In genomic region chr2:46297546-46298271, GRCh38 we compare ENCODE assay signal across 8 cellular contexts. TPM values are rescaled to one million over a fixed set of nuclear protein-coding genes. Genes with fewer than 3 reads are reported as not detected.
DNase-seq lines count a peak whose midpoint lies in the region; ATAC-seq and TF ChIP-seq lines count a peak whose summit lies in the region.

No MANE protein-coding gene starts in this region.

- H3K4me3 Mint-ChIP-seq in CD4-positive, alpha-beta T cell = peak overlapping the region; percentile 98
- peak overlapping the region; percentile 91 for H3K4me3 Mint-ChIP-seq in activated B cell treated with CpG ODN at 0.5 μM for 24 hours

- intact Hi-C loops in CD4-positive, alpha-beta T cell (cut with DNase I, micrococcal nuclease) = loop anchor here (2.0 to 10.0 kb wide), 7 partner anchors 50 to 655 kb away; no protein-coding TSS in a partner anchor
- intact Hi-C loops in activated B cell treated with CpG ODN at 0.5 μM for 24 hours (cut with micrococcal nuclease) = loop anchor here (5.0 kb wide), 1 partner anchor 685 kb away; the partner anchor contains the start of gene SRBD1

- H3K27ac ChIP-seq in CD4-positive, alpha-beta T cell (ENCODE audit: low read depth, low read length) = no peak overlapping the region
- H3K27ac ChIP-seq in caudate nucleus (ENCODE audit: low read depth, low read length) (peak overlapping the region; percentile 68), liver (ENCODE audit: low read depth in 1 of 2, low read length in 2 of 2) (peak overlapping the region; percentile 98 to 99)

- H3K27me3 Mint-ChIP-seq in CD4-positive, alpha-beta T cell = peaks cover 44% of the 10 kb centered on the region
- H3K27me3 Mint-ChIP-seq in activated B cell treated with CpG ODN at 0.5 μM for 24 hours = peaks cover 50% of the 10 kb centered on the region

- peaks cover 29% of the 10 kb centered on the region for H3K4me1 Mint-ChIP-seq in CD4-positive, alpha-beta T cell (ENCODE audit: low read depth)
- H3K4me1 Mint-ChIP-seq in activated B cell treated with CpG ODN at 0.5 μM for 24 hours = peaks cover 24% of the 10 kb centered on the region

- ATAC-seq in CD4-positive, alpha-beta T cell (ENCODE audit: poor library complexity) = peak; percentile 75
- ATAC-seq in GM21367 (IDR thresholded peaks at IDR 0.05; ENCODE audit: unreplicated experiment) (peak; percentile 39), activated B cell treated with CpG ODN at 0.5 μM for 24 hours (ENCODE audit: low read depth) (peak; percentile 60), HG02623 (IDR thresholded peaks at IDR 0.05; ENCODE audit: unreplicated experiment) (no peak)

- H3K4me3 ChIP-seq in liver (ENCODE audit: low read depth in 1 of 3, low read length in 3 of 3) = peak overlapping the region; percentile 72 to 93 (median 89)

- peaks cover 11% of the 10 kb centered on the region for H3K36me3 Mint-ChIP-seq in CD4-positive, alpha-beta T cell (ENCODE audit: low read depth)
- H3K36me3 Mint-ChIP-seq in activated B cell treated with CpG ODN at 0.5 μM for 24 hours (ENCODE audit: low read depth) = peaks cover 4% of the 10 kb centered on the region

- POLR2A ChIA-PET in CD4-positive, alpha-beta T cell (lab: Charles Lee) = interaction anchor here (0.7 to 1.9 kb wide), 7 partner anchors 8 to 618 kb away, joined by 3 to 4 read pairs (median 3); no protein-coding TSS in a partner anchor
- POLR2A ChIA-PET in activated B cell treated with CpG ODN at 0.5 μM for 24 hours (lab: Charles Lee) = interaction anchor here (0.7 kb wide), 1 partner anchor 64 kb away, joined by 3 read pairs; no protein-coding TSS in a partner anchor

- CTCF ChIA-PET in CD4-positive, alpha-beta T cell (lab: Charles Lee) = no interaction called here
- CTCF ChIA-PET in activated B cell treated with CpG ODN at 0.5 μM for 24 hours (lab: Charles Lee) = interaction anchor here (0.6 to 0.7 kb wide), 2 partner anchors 235 to 354 kb away, joined by 3 to 6 read pairs; no protein-coding TSS in a partner anchor

- TF ChIP-seq RAD21 in Ishikawa (IDR thresholded peaks at IDR 0.05; ENCODE audit: low read depth) (no peak; the same call in 1 of the 2 replicates), liver (IDR thresholded peaks at IDR 0.05) (peak; percentile 32 to 47)

- peaks cover 4 to 31% (median 13%) of the 10 kb centered on the region in 4 donors for H3K4me1 ChIP-seq in liver (ENCODE audit: control insufficient read depth in 4 of 4, insufficient read depth in 4 of 4, low read length in 3 of 4)

- no peaks in the 10 kb centered on the region for H3K9me3 Mint-ChIP-seq in CD4-positive, alpha-beta T cell
- H3K9me3 Mint-ChIP-seq in activated B cell treated with CpG ODN at 0.5 μM for 24 hours = no peaks in the 10 kb centered on the region

- no peak for TF ChIP-seq EP300 in Ishikawa (IDR thresholded peaks at IDR 0.05; ENCODE audit: borderline replicate concordance)

- TF ChIP-seq CTCF in CD4-positive, alpha-beta T cell (IDR thresholded peaks at IDR 0.05) = no peak
- TF ChIP-seq CTCF in activated B cell treated with CpG ODN at 0.5 μM for 24 hours (IDR thresholded peaks at IDR 0.05) (no peak), liver (IDR thresholded peaks at IDR 0.05; ENCODE audit: low read depth, low read length, missing input control) (no peak)

- H3K9me3 ChIP-seq in CD4-positive, alpha-beta T cell (ENCODE audit: control insufficient read depth, low read length) = no peaks in the 10 kb centered on the region
- no peaks in the 10 kb centered on the region for H3K9me3 ChIP-seq in liver (ENCODE audit: control insufficient read depth in 4 of 4, low read length in 3 of 4)

- peak; percentile 54 to 75 (median 65) for DNase-seq in CD4-positive, alpha-beta T cell
- DNase-seq in activated B cell treated with CpG ODN at 0.5 μM for 24 hours (peak; percentile 60), caudate nucleus (lab: John Stamatoyannopoulos, UW) (peak in 6 of 61 donors; percentile 24 to 57 (median 44))
- DNase-seq in stimulated activated CD4-positive, alpha-beta T cell treated with anti-CD3 and anti-CD28 coated beads, TNF-alpha, amount 100 ng/mL, for 1 hour (ENCODE audit: low read depth in 3 of 3, low spot score in 1 of 3) = peak; percentile 34 to 59 (median 56)

- WGBS in liver = under 1% methylated on average over 65 of the region's 65 CpGs

- peak overlapping the region; percentile 73 to 88 for H3K9ac ChIP-seq in liver (ENCODE audit: low read depth in 1 of 2, low read length in 2 of 2)

- H3K36me3 ChIP-seq in liver (ENCODE audit: control insufficient read depth in 4 of 4, insufficient read depth in 3 of 4, low read depth in 1 of 4, low read length in 3 of 4) = no peaks in the 10 kb centered on the region

- peak overlapping the region; percentile 78 for H3K27ac Mint-ChIP-seq in CD4-positive, alpha-beta T cell
- peak overlapping the region; percentile 41 for H3K27ac Mint-ChIP-seq in activated B cell treated with CpG ODN at 0.5 μM for 24 hours

- H3K27me3 ChIP-seq in CD4-positive, alpha-beta T cell (ENCODE audit: control insufficient read depth, insufficient read depth, low read length) = peaks cover 45% of the 10 kb centered on the region
- no peaks in the 10 kb centered on the region for H3K27me3 ChIP-seq in liver (ENCODE audit: control insufficient read depth in 4 of 4, insufficient read depth in 4 of 4, low read length in 3 of 4)

TF ChIP-seq in Ishikawa, 13 proteins besides CTCF, POLR2A, EP300 and RAD21 (continues in another document):
- TF ChIP-seq EGR1 (IDR thresholded peaks at IDR 0.05) = peak; percentile 97
- TF ChIP-seq TEAD4 (IDR thresholded peaks at IDR 0.05) = no peak
- TF ChIP-seq MAX (IDR thresholded peaks at IDR 0.05) = 0 out of 2 replicates have a peak, but pooled peaks have one; percentile 62
- no peak for TF ChIP-seq FOXM1 (IDR thresholded peaks at IDR 0.05; ENCODE audit: borderline replicate concordance, low read depth)
- peak; percentile 28; the same call in 1 of the 2 replicates for TF ChIP-seq YY1 (IDR thresholded peaks at IDR 0.05; ENCODE audit: low read depth)
- 0 out of 2 replicates have a peak, but pooled peaks have one; percentile 13 for TF ChIP-seq NFIC (IDR thresholded peaks at IDR 0.05)
- no peak for TF ChIP-seq CEBPB (IDR thresholded peaks at IDR 0.05)

TF ChIP-seq in liver, 16 proteins besides CTCF, POLR2A, EP300 and RAD21 (continues in another document):
- TF ChIP-seq REST (IDR thresholded peaks at IDR 0.05) (no peak), TAF1 (conservative IDR thresholded peaks at IDR 0.05) (peak; percentile 52), EGR1 (IDR thresholded peaks at IDR 0.05; ENCODE audit: low read depth in 2 of 2) (peak; percentile 98 to 99), MAX (IDR thresholded peaks at IDR 0.05) (no peak), HNF4G (IDR thresholded peaks at IDR 0.05) (no peak), SP1 (IDR thresholded peaks at IDR 0.05) (peak; percentile 5), FOXA1 (IDR thresholded peaks at IDR 0.05) (no peak), YY1 (IDR thresholded peaks at IDR 0.05) (no peak), GABPA (IDR thresholded peaks at IDR 0.05 in 1 of 2, conservative IDR thresholded peaks at IDR 0.05 in 1 of 2) (no peak), FOXA2 (IDR thresholded peaks at IDR 0.05) (no peak), ATF3 (IDR thresholded peaks at IDR 0.05) (no peak), ZBTB33 (IDR thresholded peaks at IDR 0.05) (no peak)

RNA-seq across cellular contexts. Expression of gene EPAS1, which starts 0.5 kb away (rescaled TPM):
- 1 to 10 TPM; 4.2 to 5.4 TPM for total RNA-seq in CD4-positive, alpha-beta T cell
- total RNA-seq in activated B cell treated with CpG ODN at 0.5 μM for 24 hours = 0.05 and 0.47 TPM in 2 replicates
- total RNA-seq in liver = 100 to 1,000 TPM in 1 of 2 donors, 10 to 100 TPM in 1; 51.5 to 193 TPM
- polyA plus RNA-seq in liver = 10 to 100 TPM; 26.2 to 70.7 TPM

Comparison
In these comparisons a context has a peak if more than half of its experiments do, and no peak if none do; other contexts are left out.
1. RNA of gene EPAS1, which starts 0.5 kb away (total RNA-seq): 51.5 to 193 TPM in liver; 4.2 to 5.4 TPM in CD4-positive, alpha-beta T cell and 0.05 to 0.47 TPM in activated B cell treated with CpG ODN at 0.5 μM for 24 hours; every median in the first group is over 4 times any median in the second.